Comparison of ENCODE assay signal across 12 cellular contexts in genomic region chr11:124899376-124900145, GRCh38. TPM values are rescaled to one million over a fixed set of nuclear protein-coding genes. Genes with fewer than 3 reads are reported as not detected.
DNase-seq lines count a peak whose midpoint lies in the region; ATAC-seq, FAIRE-seq and TF ChIP-seq lines count a peak whose summit lies in the region.
"Had no signal": no experiment of that assay in that cellular context is flagged by ENCODE, and none has a peak within 500 bp of the region (broad histone marks: within the 10 kb centered on the region; RNA-seq: fewer than 3 reads in every experiment).

No MANE protein-coding gene starts in this region.

- no peak overlapping the region for H4K8ac ChIP-seq in mesendoderm (ENCODE audit: low read depth, low read length)

- peak overlapping the region; percentile 82 to 95 (median 88) for H3K27ac ChIP-seq in heart right ventricle
- H3K27ac ChIP-seq in cingulate gyrus (ENCODE audit: low read depth, low read length) = peak overlapping the region; percentile 95
- H3K27ac ChIP-seq in mesendoderm (ENCODE audit: low read depth, low read length) = no peak overlapping the region
- H3K27ac ChIP-seq in upper lobe of left lung = peak overlapping the region; percentile 84 to 89 (median 86)
- H3K27ac ChIP-seq: prostate gland had no signal

- no peak overlapping the region for H3K56ac ChIP-seq in mesendoderm (ENCODE audit: low read length)

- ATAC-seq in heart right ventricle = no peak
- ATAC-seq in Right ventricle myocardium superior (ENCODE audit: poor library complexity) = no peak
- no peak for ATAC-seq in upper lobe of left lung (ENCODE audit: low FRiP score in 2 of 2)
- no peak for ATAC-seq in GM18861 (IDR thresholded peaks at IDR 0.05; ENCODE audit: unreplicated experiment)

- H3K4me1 ChIP-seq in heart right ventricle = peaks cover 11 to 64% (median 46%) of the 10 kb centered on the region in 9 donors
- H3K4me1 ChIP-seq in mesendoderm (ENCODE audit: control insufficient read depth, low read depth, low read length) = peaks cover 2% of the 10 kb centered on the region
- peaks cover 13 to 23% (median 21%) of the 10 kb centered on the region in 4 donors for H3K4me1 ChIP-seq in upper lobe of left lung
- H3K4me1 ChIP-seq: prostate gland had no signal

- H3K27me3 ChIP-seq in heart right ventricle = peaks cover 0 to 19% (median 0%) of the 10 kb centered on the region in 7 donors
- H3K27me3 ChIP-seq in mesendoderm (ENCODE audit: insufficient read depth, low read length, poor library complexity) = no peaks in the 10 kb centered on the region
- H3K27me3 ChIP-seq in upper lobe of left lung = no peaks in the 10 kb centered on the region

- H3K4me2 ChIP-seq in mesendoderm (ENCODE audit: low read length) = no peak overlapping the region

- WGBS in heart right ventricle, 2 donors = 52 to 54% methylated on average over 6 of the region's 6 CpGs
- WGBS in mesendoderm (ENCODE audit: extremely low coverage, insufficient coverage, low lambda C conversion rate) = no CpG with 5 or more reads among the region's 6 CpGs
- 54 to 64% methylated on average over 6 of the region's 6 CpGs for WGBS in upper lobe of left lung, 2 donors

- no peak overlapping the region for H2BK120ac ChIP-seq in mesendoderm (ENCODE audit: low read depth, low read length)

- H3K18ac ChIP-seq in mesendoderm (ENCODE audit: low read length) = no peak overlapping the region

- no peaks in the 10 kb centered on the region for H3K79me2 ChIP-seq in mesendoderm (ENCODE audit: control insufficient read depth, insufficient read depth, low read length)

- no peak for TF ChIP-seq POLR2A in upper lobe of left lung (IDR thresholded peaks at IDR 0.05)

- no peak overlapping the region for H2AK5ac ChIP-seq in mesendoderm (ENCODE audit: low read length)

- no peak overlapping the region for H2BK15ac ChIP-seq in mesendoderm (replicated peaks; ENCODE audit: low read depth)

- no peak overlapping the region for H4K5ac ChIP-seq in mesendoderm (ENCODE audit: low read length)

- intact Hi-C loops in heart right ventricle (cut with DNase I) = loop anchor here in 1 of 10 donors (2.0 kb wide), 2 partner anchors 21 to 23 kb away; no protein-coding TSS in a partner anchor
- intact Hi-C loops in Right ventricle myocardium superior (cut with DNase I) = no loop called here

- no peak for DNase-seq in heart right ventricle
- DNase-seq in Right ventricle myocardium superior = no peak
- peak; percentile 41 for DNase-seq in mesendoderm
- DNase-seq in upper lobe of left lung = no peak
- no peak for DNase-seq in GM19240 (ENCODE audit: insufficient read length, low spot score)
- DNase-seq in GM19239 (ENCODE audit: insufficient read length, low spot score) = no peak

- TF ChIP-seq CTCF in heart right ventricle (IDR thresholded peaks at IDR 0.05) (peak in 2 of 9 donors; percentile 8 to 10), upper lobe of left lung (IDR thresholded peaks at IDR 0.05) (peak in 1 of 6 experiments; percentile 7)

- no peaks in the 10 kb centered on the region for H3K79me1 ChIP-seq in mesendoderm (ENCODE audit: low read length)

- no peak overlapping the region for H2BK5ac ChIP-seq in mesendoderm (ENCODE audit: low read length)

- H3K9me3 ChIP-seq in heart right ventricle = no peaks in the 10 kb centered on the region
- no peaks in the 10 kb centered on the region for H3K9me3 ChIP-seq in upper lobe of left lung
- H3K9me3 ChIP-seq: prostate gland had no signal

- H3K36me3 ChIP-seq in heart right ventricle (peaks cover 0 to 12% (median 0%) of the 10 kb centered on the region in 9 donors), mesendoderm (ENCODE audit: control insufficient read depth, insufficient read depth, low read length) (no peaks in the 10 kb centered on the region), upper lobe of left lung (peaks cover 0 to 14% (median 0%) of the 10 kb centered on the region in 4 donors)
- H3K36me3 ChIP-seq: prostate gland had no signal

- no peak for TF ChIP-seq EP300 in upper lobe of left lung (IDR thresholded peaks at IDR 0.05)

- H3K4me3 ChIP-seq in heart right ventricle = no peak overlapping the region
- H3K4me3 ChIP-seq in mesendoderm (ENCODE audit: low read length) = no peak overlapping the region
- H3K4me3 ChIP-seq in upper lobe of left lung = no peak overlapping the region
- H3K4me3 ChIP-seq: prostate gland had no signal

- H3K23ac ChIP-seq in mesendoderm (ENCODE audit: low read length) = no peak overlapping the region

- H3K4ac ChIP-seq in mesendoderm (ENCODE audit: low read depth, low read length) = no peak overlapping the region

- H3K9ac ChIP-seq in mesendoderm (ENCODE audit: low read length) = no peak overlapping the region

- FAIRE-seq in GM19239 (lab: Jason Lieb, UNC) = no peak
- FAIRE-seq: G401.6, HTR-8/SVneo had no signal

RNA-seq across cellular contexts. Expression of gene ROBO4, which starts 1.9 kb away (rescaled TPM):
- total RNA-seq in heart right ventricle (10 to 100 TPM; 14.2 to 42.6 (median 22.0) TPM), Right ventricle myocardium superior (21.9 TPM), upper lobe of left lung (100 to 1,000 TPM in 2 of 6 donors, 10 to 100 TPM in 4; 17.3 to 111 (median 50.2) TPM)
- 10 to 100 TPM; 17.9 to 39.1 TPM for polyA plus RNA-seq in heart right ventricle
- not detected for polyA plus RNA-seq in mesendoderm (2013, experiment 1 of 2)
- polyA plus RNA-seq in mesendoderm (2013, experiment 2 of 2) = not detected

RNA-seq across cellular contexts. Expression of gene HEPN1, which starts 19.5 kb away (rescaled TPM):
- not detected for total RNA-seq in heart right ventricle
- polyA plus RNA-seq in heart right ventricle = under 1 TPM in 1 of 2 donors, not detected in 1; 0.03 TPM
- total RNA-seq in Right ventricle myocardium superior = not detected
- polyA plus RNA-seq in mesendoderm (2013, experiment 1 of 2) = not detected
- not detected for polyA plus RNA-seq in mesendoderm (2013, experiment 2 of 2)
- not detected for total RNA-seq in upper lobe of left lung
- total RNA-seq: cerebellum, prostate gland had no signal

RNA-seq across cellular contexts. Expression of gene ROBO3, which starts 34.3 kb away (rescaled TPM):
- total RNA-seq in heart right ventricle = 1 to 10 TPM; 1.5 to 7.8 (median 3.6) TPM
- polyA plus RNA-seq in heart right ventricle = 10 to 100 TPM in 1 of 2 donors, 1 to 10 TPM in 1; 4.9 to 19.8 TPM
- total RNA-seq in Right ventricle myocardium superior = 3.0 TPM
- 7.8 TPM for polyA plus RNA-seq in mesendoderm (2013, experiment 1 of 2)
- polyA plus RNA-seq in mesendoderm (2013, experiment 2 of 2) = 7.7 TPM
- 10 to 100 TPM in 2 of 6 donors, 1 to 10 TPM in 4; 6.4 to 40.9 (median 7.5) TPM for total RNA-seq in upper lobe of left lung

RNA-seq across cellular contexts. Expression of gene HEPACAM, which starts 36.3 kb away (rescaled TPM):
- 1 to 10 TPM in 1 of 10 donors, under 1 TPM in 7, not detected in 2; 0.12 to 1.3 (median 0.35) TPM for total RNA-seq in heart right ventricle
- polyA plus RNA-seq in heart right ventricle = under 1 TPM; 0.22 to 0.52 TPM
- 0.35 TPM for total RNA-seq in Right ventricle myocardium superior
- not detected for polyA plus RNA-seq in mesendoderm (2013, experiment 1 of 2)
- polyA plus RNA-seq in mesendoderm (2013, experiment 2 of 2) = 0.01 TPM
- under 1 TPM in 1 of 6 donors, not detected in 5; 0.14 TPM for total RNA-seq in upper lobe of left lung

RNA-seq across cellular contexts. Expression of gene CCDC15, which starts 54.4 kb away (rescaled TPM):
- total RNA-seq in heart right ventricle (under 1 TPM; 0.07 to 0.83 (median 0.20) TPM), Right ventricle myocardium superior (0.24 TPM), upper lobe of left lung (1 to 10 TPM in 4 of 6 donors, under 1 TPM in 2; 0.89 to 3.1 (median 1.2) TPM)
- under 1 TPM; 0.10 to 0.44 TPM for polyA plus RNA-seq in heart right ventricle
- polyA plus RNA-seq in mesendoderm (2013, experiment 1 of 2) = 2.8 TPM
- 2.9 TPM for polyA plus RNA-seq in mesendoderm (2013, experiment 2 of 2)
